ENCODE assay signal across 9 cellular contexts in genomic region chr2:168518555-168519066, GRCh38.
DNase-seq lines count a peak whose midpoint lies in the region; ATAC-seq and TF ChIP-seq lines count a peak whose summit lies in the region.
"Had no signal": no experiment of that assay in that cellular context is flagged by ENCODE, and none has a peak within 500 bp of the region (broad histone marks: within the 10 kb centered on the region; RNA-seq: fewer than 3 reads in every experiment).

No MANE protein-coding gene starts in this region.

- CTCF ChIA-PET in GM10248 (lab: Yijun Ruan, JAX) = interaction anchor here (1.3 to 2.6 kb wide), 5 partner anchors 9 to 168 kb away, joined by 3 to 8 read pairs (median 6); no protein-coding TSS in a partner anchor

- no peaks in the 10 kb centered on the region for H3K9me3 Mint-ChIP-seq in chondrocyte (ENCODE audit: low read depth)

- no peak for TF ChIP-seq POLR2A in erythroblast (IDR thresholded peaks at IDR 0.05; ENCODE audit: low read length)

- ATAC-seq in GM19023 (IDR thresholded peaks at IDR 0.05; ENCODE audit: unreplicated experiment) (peak; percentile 46), HG03442 (IDR thresholded peaks at IDR 0.05; ENCODE audit: unreplicated experiment) (peak; percentile 54), HG02970 (IDR thresholded peaks at IDR 0.05; ENCODE audit: low FRiP score, unreplicated experiment) (no peak)

- no peaks in the 10 kb centered on the region for H3K27me3 ChIP-seq in neural cell (ENCODE audit: insufficient read depth, low read depth, low read length)

- no peak overlapping the region for H2AFZ ChIP-seq in neural cell (ENCODE audit: low read depth, low read length)

- DNase-seq in chondrocyte (ENCODE audit: low spot score) (no peak), GM10248 (ENCODE audit: extremely low spot score) (no peak), erythroblast (lab: John Stamatoyannopoulos, UW) (no peak), foreskin melanocyte (no peak)

- POLR2A ChIA-PET in GM10248 (lab: Yijun Ruan, JAX) = no interaction called here

- peak overlapping the region; percentile 45 for H3K4me3 ChIP-seq in neural cell (ENCODE audit: low read length)

- H3K27ac ChIP-seq in neural cell (ENCODE audit: low read length) = peak overlapping the region; percentile 48
- H3K27ac ChIP-seq: VCaP had no signal

- H3K4me1 Mint-ChIP-seq in chondrocyte (ENCODE audit: low read depth) = peaks cover 85% of the 10 kb centered on the region

- no peak for TF ChIP-seq RAD21 in neural cell (conservative IDR thresholded peaks at IDR 0.05)

- H3K4me3 Mint-ChIP-seq in chondrocyte (ENCODE audit: unreplicated experiment) = no peak overlapping the region

- peaks cover 45% of the 10 kb centered on the region for H3K79me2 ChIP-seq in neural cell (replicated peaks; ENCODE audit: insufficient read depth, low read length)

- peak overlapping the region; percentile 31 for H3K4me2 ChIP-seq in neural cell (ENCODE audit: low read length)

- no peaks in the 10 kb centered on the region for H4K20me1 ChIP-seq in neural cell (ENCODE audit: insufficient read depth)

- H3K9me3 ChIP-seq in neural cell (ENCODE audit: low read length) = no peaks in the 10 kb centered on the region

- H3K36me3 Mint-ChIP-seq in chondrocyte (ENCODE audit: low read depth) = no peaks in the 10 kb centered on the region

- H3K27ac Mint-ChIP-seq in chondrocyte (ENCODE audit: unreplicated experiment) = peak overlapping the region; percentile 77

- no peaks in the 10 kb centered on the region for H3K27me3 Mint-ChIP-seq in chondrocyte (ENCODE audit: low read depth)

- H3K9ac ChIP-seq in neural cell (ENCODE audit: low read length) = peak overlapping the region; percentile 34

- no peaks in the 10 kb centered on the region for H3K36me3 ChIP-seq in neural cell (ENCODE audit: insufficient read depth, low read length)

- TF ChIP-seq CTCF in chondrocyte (IDR thresholded peaks at IDR 0.05) (no peak), neural cell (IDR thresholded peaks at IDR 0.05; ENCODE audit: poor library complexity, severe bottlenecking) (no peak), GM10248 (IDR thresholded peaks at IDR 0.05; ENCODE audit: control extremely low read depth, extremely low read depth, low read depth, missing control alignments) (no peak)

- no peaks in the 10 kb centered on the region for H3K9me2 ChIP-seq in neural cell (ENCODE audit: insufficient read depth, low read length)

- TF ChIP-seq EP300 in neural cell (conservative IDR thresholded peaks at IDR 0.05; ENCODE audit: poor library complexity, severe bottlenecking) = peak; percentile 67

- no peaks in the 10 kb centered on the region for H3F3A ChIP-seq in neural cell (ENCODE audit: insufficient read depth, low read length, poor library complexity, severe bottlenecking)

TF ChIP-seq in neural cell, 6 proteins besides CTCF, POLR2A, EP300 and RAD21:
- TF ChIP-seq MXI1 (conservative IDR thresholded peaks at IDR 0.05; ENCODE audit: poor library complexity, severe bottlenecking) (no peak), SMC3 (conservative IDR thresholded peaks at IDR 0.05; ENCODE audit: poor library complexity) (no peak), EZH2 (IDR thresholded peaks at IDR 0.05; ENCODE audit: borderline replicate concordance, insufficient read depth, low read length, poor library complexity, severe bottlenecking) (no peak), REST (IDR thresholded peaks at IDR 0.05; ENCODE audit: borderline replicate concordance) (no peak), POLR2AphosphoS5 (IDR thresholded peaks at IDR 0.05) (peak; percentile 47), TAF1 (IDR thresholded peaks at IDR 0.05; ENCODE audit: low read depth) (no peak)
TF ChIP-seq in neural cell: peak in this region for 1.
